Comparison of ENCODE assay signal across 1 cellular context in genomic region chr11:27213232-27213660, GRCh38.
TF ChIP-seq lines count a peak whose summit lies in the region.

No MANE protein-coding gene starts in this region.

TF ChIP-seq in GM23338, 12 proteins besides CTCF, POLR2A, EP300 and RAD21 (continued from another document):
- TF ChIP-seq, protein P1, sequence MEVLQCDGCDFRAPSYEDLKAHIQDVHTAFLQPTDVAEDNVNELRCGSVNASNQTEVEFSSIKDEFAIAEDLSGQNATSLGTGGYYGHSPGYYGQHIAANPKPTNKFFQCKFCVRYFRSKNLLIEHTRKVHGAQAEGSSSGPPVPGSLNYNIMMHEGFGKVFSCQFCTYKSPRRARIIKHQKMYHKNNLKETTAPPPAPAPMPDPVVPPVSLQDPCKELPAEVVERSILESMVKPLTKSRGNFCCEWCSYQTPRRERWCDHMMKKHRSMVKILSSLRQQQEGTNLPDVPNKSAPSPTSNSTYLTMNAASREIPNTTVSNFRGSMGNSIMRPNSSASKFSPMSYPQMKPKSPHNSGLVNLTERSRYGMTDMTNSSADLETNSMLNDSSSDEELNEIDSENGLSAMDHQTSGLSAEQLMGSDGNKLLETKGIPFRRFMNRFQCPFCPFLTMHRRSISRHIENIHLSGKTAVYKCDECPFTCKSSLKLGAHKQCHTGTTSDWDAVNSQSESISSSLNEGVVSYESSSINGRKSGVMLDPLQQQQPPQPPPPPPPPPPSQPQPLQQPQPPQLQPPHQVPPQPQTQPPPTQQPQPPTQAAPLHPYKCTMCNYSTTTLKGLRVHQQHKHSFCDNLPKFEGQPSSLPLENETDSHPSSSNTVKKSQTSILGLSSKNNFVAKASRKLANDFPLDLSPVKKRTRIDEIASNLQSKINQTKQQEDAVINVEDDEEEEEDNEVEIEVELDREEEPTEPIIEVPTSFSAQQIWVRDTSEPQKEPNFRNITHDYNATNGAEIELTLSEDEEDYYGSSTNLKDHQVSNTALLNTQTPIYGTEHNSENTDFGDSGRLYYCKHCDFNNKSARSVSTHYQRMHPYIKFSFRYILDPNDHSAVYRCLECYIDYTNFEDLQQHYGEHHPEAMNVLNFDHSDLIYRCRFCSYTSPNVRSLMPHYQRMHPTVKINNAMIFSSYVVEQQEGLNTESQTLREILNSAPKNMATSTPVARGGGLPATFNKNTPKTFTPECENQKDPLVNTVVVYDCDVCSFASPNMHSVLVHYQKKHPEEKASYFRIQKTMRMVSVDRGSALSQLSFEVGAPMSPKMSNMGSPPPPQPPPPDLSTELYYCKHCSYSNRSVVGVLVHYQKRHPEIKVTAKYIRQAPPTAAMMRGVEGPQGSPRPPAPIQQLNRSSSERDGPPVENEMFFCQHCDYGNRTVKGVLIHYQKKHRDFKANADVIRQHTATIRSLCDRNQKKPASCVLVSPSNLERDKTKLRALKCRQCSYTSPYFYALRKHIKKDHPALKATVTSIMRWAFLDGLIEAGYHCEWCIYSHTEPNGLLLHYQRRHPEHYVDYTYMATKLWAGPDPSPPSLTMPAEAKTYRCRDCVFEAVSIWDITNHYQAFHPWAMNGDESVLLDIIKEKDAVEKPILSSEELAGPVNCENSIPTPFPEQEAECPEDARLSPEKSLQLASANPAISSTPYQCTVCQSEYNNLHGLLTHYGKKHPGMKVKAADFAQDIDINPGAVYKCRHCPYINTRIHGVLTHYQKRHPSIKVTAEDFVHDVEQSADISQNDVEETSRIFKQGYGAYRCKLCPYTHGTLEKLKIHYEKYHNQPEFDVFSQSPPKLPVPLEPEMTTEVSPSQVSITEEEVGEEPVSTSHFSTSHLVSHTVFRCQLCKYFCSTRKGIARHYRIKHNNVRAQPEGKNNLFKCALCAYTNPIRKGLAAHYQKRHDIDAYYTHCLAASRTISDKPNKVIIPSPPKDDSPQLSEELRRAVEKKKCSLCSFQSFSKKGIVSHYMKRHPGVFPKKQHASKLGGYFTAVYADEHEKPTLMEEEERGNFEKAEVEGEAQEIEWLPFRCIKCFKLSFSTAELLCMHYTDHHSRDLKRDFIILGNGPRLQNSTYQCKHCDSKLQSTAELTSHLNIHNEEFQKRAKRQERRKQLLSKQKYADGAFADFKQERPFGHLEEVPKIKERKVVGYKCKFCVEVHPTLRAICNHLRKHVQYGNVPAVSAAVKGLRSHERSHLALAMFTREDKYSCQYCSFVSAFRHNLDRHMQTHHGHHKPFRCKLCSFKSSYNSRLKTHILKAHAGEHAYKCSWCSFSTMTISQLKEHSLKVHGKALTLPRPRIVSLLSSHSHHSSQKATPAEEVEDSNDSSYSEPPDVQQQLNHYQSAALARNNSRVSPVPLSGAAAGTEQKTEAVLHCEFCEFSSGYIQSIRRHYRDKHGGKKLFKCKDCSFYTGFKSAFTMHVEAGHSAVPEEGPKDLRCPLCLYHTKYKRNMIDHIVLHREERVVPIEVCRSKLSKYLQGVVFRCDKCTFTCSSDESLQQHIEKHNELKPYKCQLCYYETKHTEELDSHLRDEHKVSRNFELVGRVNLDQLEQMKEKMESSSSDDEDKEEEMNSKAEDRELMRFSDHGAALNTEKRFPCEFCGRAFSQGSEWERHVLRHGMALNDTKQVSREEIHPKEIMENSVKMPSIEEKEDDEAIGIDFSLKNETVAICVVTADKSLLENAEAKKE (CRISPR knock-in tag; IDR thresholded peaks at IDR 0.05) = no peak
- TF ChIP-seq EZH2phosphoT487 (IDR thresholded peaks at IDR 0.05; ENCODE audit: unreplicated experiment) = no peak
- no peak for TF ChIP-seq POLR2AphosphoS5 (IDR thresholded peaks at IDR 0.05; ENCODE audit: low read depth)
- TF ChIP-seq CREB1 (CRISPR knock-in tag; IDR thresholded peaks at IDR 0.05; ENCODE audit: low read depth) = no peak
- no peak for TF ChIP-seq EZH2 (IDR thresholded peaks at IDR 0.05; ENCODE audit: low read depth, unreplicated experiment)
- no peak for TF ChIP-seq NANOG (IDR thresholded peaks at IDR 0.05; ENCODE audit: borderline replicate concordance)
TF ChIP-seq in GM23338: peak in this region for 0.
